Comparison of ENCODE assay signal across 26 cellular contexts in genomic region chr5:97600486-97600885, GRCh38.
DNase-seq lines count a peak whose midpoint lies in the region; ATAC-seq, FAIRE-seq and TF ChIP-seq lines count a peak whose summit lies in the region.
"Had no signal": no experiment of that assay in that cellular context is flagged by ENCODE, and none has a peak within 500 bp of the region (broad histone marks: within the 10 kb centered on the region; RNA-seq: fewer than 3 reads in every experiment).

No MANE protein-coding gene starts in this region.

- H3K9me3 ChIP-seq in testis: no peaks in the 10 kb centered on the region

- H3K36me3 ChIP-seq in testis (ENCODE audit: low read depth, missing control alignments): no peaks in the 10 kb centered on the region

- no peaks in the 10 kb centered on the region for H3K4me1 ChIP-seq in testis

- H3K4me3 ChIP-seq in fibroblast of mammary gland (ENCODE audit: control insufficient read depth, low read depth, low read length): no peak overlapping the region
- no peak overlapping the region for H3K4me3 ChIP-seq in testis
- H3K4me3 ChIP-seq: GM23338 had no signal

- TF ChIP-seq CTCF in fibroblast of mammary gland (conservative IDR thresholded peaks at IDR 0.05; ENCODE audit: control insufficient read depth, insufficient read depth, low read depth, low read length) (no peak), testis (IDR thresholded peaks at IDR 0.05) (no peak)

- no peaks in the 10 kb centered on the region for H3K27me3 ChIP-seq in testis

- no peak for TF ChIP-seq POLR2A in testis (IDR thresholded peaks at IDR 0.05)

- no peak for FAIRE-seq in GM19239 (lab: Jason Lieb, UNC)
- FAIRE-seq: HTR-8/SVneo had no signal

- intact Hi-C loops in testis (cut with DNase I; ENCODE audit: low total_unique reads): no loop called here

- no peak for ATAC-seq in GM21619 (IDR thresholded peaks at IDR 0.05; ENCODE audit: unreplicated experiment)
- ATAC-seq: CD8-positive, alpha-beta T cell; GM23338; SK-N-SH treated with all-trans-retinoic acid at 6 μM for 48 hours had no signal

- peak; percentile 16 for DNase-seq in ELR (ENCODE audit: low read depth)
- peak; percentile 3 for DNase-seq in M059J (ENCODE audit: low read depth)
- peak; percentile 58 for DNase-seq in fibroblast of mammary gland (ENCODE audit: low read depth)
- no peak for DNase-seq in testis
- no peak for DNase-seq in GM19239 (ENCODE audit: insufficient read length, low spot score)
- no peak for DNase-seq in NCI-H2107 (lab: John Stamatoyannopoulos, UW)
- DNase-seq: AML-193; C1 segment of cervical spinal cord; Calu3; CD8-positive, alpha-beta T cell; DMS153; GF-D8; HCEC 1CT; NCI-H1048; NCI-H1417 treated with DMSO at 0.1 percent for 48 hours; NCI-H187; NCI-H446 treated with DMSO at 0.1 percent for 48 hours; NCI-H526 treated with DMSO at 0.1 percent for 48 hours; OCI-M1; SIG-M5 had no signal

- H3K27ac ChIP-seq in testis: no peak overlapping the region
- H3K27ac ChIP-seq: KMS-11, RWPE1 had no signal

Comparison
In these comparisons a context has a peak if more than half of its experiments do, and no peak if none do; other contexts are left out.
1. DNase-seq: peak in ELR (single experiment), M059J (single experiment) and fibroblast of mammary gland (single experiment); none in testis (single experiment), GM19239 (single experiment) and NCI-H2107 (single experiment).